8 cellular contexts compared by ENCODE assay signal in genomic region chr10:122980209-122981065, GRCh38. TPM values are rescaled to one million over a fixed set of nuclear protein-coding genes. Genes with fewer than 3 reads are reported as not detected.
DNase-seq lines count a peak whose midpoint lies in the region; ATAC-seq lines count a peak whose summit lies in the region.

Gene PSTK, plus strand, starts transcription at chr10:122980401. Its CDS starts 79 bp downstream, at chr10:122980480.

- no peaks in the 10 kb centered on the region for H3K27me3 ChIP-seq in endocrine pancreas (ENCODE audit: control insufficient read depth, insufficient read depth, low read length)

- peak; percentile 98 for ATAC-seq in GM21390 (IDR thresholded peaks at IDR 0.05; ENCODE audit: unreplicated experiment)

- H3K36me3 ChIP-seq in endocrine pancreas (ENCODE audit: control insufficient read depth, insufficient read depth, low read length), result no peaks in the 10 kb centered on the region

- DNase-seq in D341Med (ENCODE audit: low spot score) (peak; percentile 90), HUDEP-2 (lab: John Stamatoyannopoulos, UW; ENCODE audit: unreplicated experiment in 76 of 76) (peak in 75 of 76 experiments; percentile 15 to 96 (median 81)), NOMO-1 treated with DMSO at 0.1 percent for 48 hours (lab: John Stamatoyannopoulos, UW; ENCODE audit: unreplicated experiment) (peak; percentile 88), mesenteric fat pad (ENCODE audit: low spot score) (peak; percentile 97)
- peak; percentile 73 for DNase-seq in activated CD8-positive, alpha-beta memory T cell treated with anti-CD3 and anti-CD28 coated beads, Interleukin-2, amount 50 U/mL, for 1 hour (ENCODE audit: extremely low read depth)
- peak; percentile 71 for DNase-seq in stimulated activated CD8-positive, alpha-beta memory T cell treated with anti-CD3 and anti-CD28 coated beads, Interleukin-15, amount 100 ng/mL, for 1 hour (ENCODE audit: low read depth)

- no peaks in the 10 kb centered on the region for H3K4me1 ChIP-seq in endocrine pancreas (ENCODE audit: control insufficient read depth, insufficient read depth, low read length)

- no peaks in the 10 kb centered on the region for H3K9me3 ChIP-seq in endocrine pancreas (ENCODE audit: control insufficient read depth, low read length)

- peak within 1 kb of the TSS; percentile 67 for H3K4me3 ChIP-seq in endocrine pancreas (ENCODE audit: control insufficient read depth, insufficient read depth, low read length)

- peak within 1 kb of the TSS; percentile 65 for H3K9ac ChIP-seq in endocrine pancreas (ENCODE audit: control insufficient read depth, insufficient read depth, low read length)

RNA-seq across cellular contexts. Expression of gene PSTK, which starts in this region (rescaled TPM):
- total RNA-seq in mesenteric fat pad, result 1.9 TPM

Comparison
In these comparisons a context has a peak if more than half of its experiments do, and no peak if none do; other contexts are left out.
1. Peak in every context shown above with its lines: DNase-seq, ATAC-seq and H3K4me3 ChIP-seq.